ENCODE assay signal across 10 cellular contexts in genomic region chr18:32770181-32770650, GRCh38. TPM values are rescaled to one million over a fixed set of nuclear protein-coding genes. Genes with fewer than 3 reads are reported as not detected.
DNase-seq lines count a peak whose midpoint lies in the region; ATAC-seq and TF ChIP-seq lines count a peak whose summit lies in the region.
"Had no signal": no experiment of that assay in that cellular context is flagged by ENCODE, and none has a peak within 500 bp of the region (broad histone marks: within the 10 kb centered on the region; RNA-seq: fewer than 3 reads in every experiment).

No MANE protein-coding gene starts in this region.

- H3K4me1 ChIP-seq in SK-N-SH (ENCODE audit: control insufficient read depth in 1 of 2, insufficient read depth in 2 of 2, low read depth in 1 of 2, low read length in 1 of 2): peaks cover 0 to 8% of the 10 kb centered on the region in 2 experiments; a peak in 1 of 4 replicates
- H3K4me1 ChIP-seq in left lung: peaks cover 3 to 18% of the 10 kb centered on the region in 2 donors

- peak overlapping the region; percentile 5 for H3K4me3 Mint-ChIP-seq in activated T-helper 17 cell treated with anti-CD3 and anti-CD28 coated beads, Interleukin-2, amount 50 U/mL, for 72 hours
- peak overlapping the region in 1 of 2 donors; percentile 36 for H3K4me3 Mint-ChIP-seq in stimulated activated naive CD8-positive, alpha-beta T cell treated with anti-CD3 and anti-CD28 coated beads, Interleukin-15, amount 100 ng/mL, for 72 hours
- H3K4me3 Mint-ChIP-seq: immature natural killer cell had no signal

- H3K27ac Mint-ChIP-seq in activated T-helper 17 cell treated with anti-CD3 and anti-CD28 coated beads, Interleukin-2, amount 50 U/mL, for 72 hours: no peak overlapping the region
- H3K27ac Mint-ChIP-seq in stimulated activated naive CD8-positive, alpha-beta T cell treated with anti-CD3 and anti-CD28 coated beads, Interleukin-15, amount 100 ng/mL, for 72 hours: no peak overlapping the region
- H3K27ac Mint-ChIP-seq: immature natural killer cell had no signal

- H3K79me2 ChIP-seq in SK-N-SH (ENCODE audit: insufficient read depth): no peaks in the 10 kb centered on the region

- no peaks in the 10 kb centered on the region for H4K20me1 ChIP-seq in SK-N-SH (ENCODE audit: insufficient read depth)

- H3K27ac ChIP-seq in SK-N-SH (ENCODE audit: low read depth in 2 of 2, low read length in 1 of 2) (no peak overlapping the region), left lung (no peak overlapping the region)

- DNase-seq in SK-N-SH (peak; percentile 59), left lung (no peak), SHP77 treated with DMSO at 0.1 percent for 48 hours (lab: John Stamatoyannopoulos, UW) (no peak), glomerular visceral epithelial cell (ENCODE audit: extremely low spot score) (no peak), HPDE6-E6E7 (ENCODE audit: extremely low spot score) (no peak)
- peak in 1 of 2 donors; percentile 3 for DNase-seq in stimulated activated naive CD8-positive, alpha-beta T cell treated with anti-CD3 and anti-CD28 coated beads, Interleukin-15, amount 100 ng/mL, for 72 hours
- DNase-seq: immature natural killer cell had no signal

- H3K9me3 ChIP-seq in SK-N-SH: no peaks in the 10 kb centered on the region
- H3K9me3 ChIP-seq in left lung: no peaks in the 10 kb centered on the region

- no peak overlapping the region for H2AFZ ChIP-seq in SK-N-SH (ENCODE audit: low read depth)

- no peak overlapping the region for H3K4me2 ChIP-seq in SK-N-SH

- peaks cover 37% of the 10 kb centered on the region for H3K27me3 Mint-ChIP-seq in activated T-helper 17 cell treated with anti-CD3 and anti-CD28 coated beads, Interleukin-2, amount 50 U/mL, for 72 hours
- peaks cover 67% of the 10 kb centered on the region for H3K27me3 Mint-ChIP-seq in stimulated activated naive CD8-positive, alpha-beta T cell treated with anti-CD3 and anti-CD28 coated beads, Interleukin-15, amount 100 ng/mL, for 72 hours

- no peaks in the 10 kb centered on the region for H3K9me2 ChIP-seq in SK-N-SH

- H3K9me3 Mint-ChIP-seq in activated T-helper 17 cell treated with anti-CD3 and anti-CD28 coated beads, Interleukin-2, amount 50 U/mL, for 72 hours: no peaks in the 10 kb centered on the region
- H3K9me3 Mint-ChIP-seq in stimulated activated naive CD8-positive, alpha-beta T cell treated with anti-CD3 and anti-CD28 coated beads, Interleukin-15, amount 100 ng/mL, for 72 hours: no peaks in the 10 kb centered on the region

- H3F3A ChIP-seq in SK-N-SH (replicated peaks; ENCODE audit: insufficient read depth): no peaks in the 10 kb centered on the region

- no peak for TF ChIP-seq EP300 in SK-N-SH (IDR thresholded peaks at IDR 0.05; ENCODE audit: borderline replicate concordance in 1 of 2, low read depth in 1 of 2, low read length in 1 of 2)

- no peak for TF ChIP-seq RAD21 in SK-N-SH (IDR thresholded peaks at IDR 0.05; ENCODE audit: low read length)

- POLR2A ChIA-PET in SK-N-SH (lab: Yijun Ruan, JAX): interaction anchor here (0.6 kb wide), 1 partner anchor 1047 kb away, joined by 3 read pairs; no protein-coding TSS in a partner anchor

- no peak overlapping the region for H3K9ac ChIP-seq in SK-N-SH

- no peak overlapping the region; a peak in 1 of 4 replicates for H3K4me3 ChIP-seq in SK-N-SH (ENCODE audit: low read depth in 2 of 2, low read length in 1 of 2)
- H3K4me3 ChIP-seq in left lung: no peak overlapping the region

- TF ChIP-seq CTCF in SK-N-SH (IDR thresholded peaks at IDR 0.05) (no peak), left lung (IDR thresholded peaks at IDR 0.05) (no peak)

- H3K4me1 Mint-ChIP-seq in activated T-helper 17 cell treated with anti-CD3 and anti-CD28 coated beads, Interleukin-2, amount 50 U/mL, for 72 hours: peaks cover 5% of the 10 kb centered on the region
- peaks cover 14% of the 10 kb centered on the region for H3K4me1 Mint-ChIP-seq in stimulated activated naive CD8-positive, alpha-beta T cell treated with anti-CD3 and anti-CD28 coated beads, Interleukin-15, amount 100 ng/mL, for 72 hours
- H3K4me1 Mint-ChIP-seq: immature natural killer cell had no signal

- WGBS in SK-N-SH (ENCODE audit: low lambda C conversion rate): 2% methylated on average over 8 of the region's 30 CpGs

- CTCF ChIA-PET in SK-N-SH (lab: Yijun Ruan, JAX): interaction anchor here (1.0 to 1.2 kb wide), 4 partner anchors 10 to 56 kb away, joined by 3 read pairs; no protein-coding TSS in a partner anchor

- H3K36me3 ChIP-seq in SK-N-SH (replicated peaks in 1 of 2; ENCODE audit: control insufficient read depth in 1 of 2, insufficient read depth in 2 of 2, low read length in 1 of 2) (no peaks in the 10 kb centered on the region), left lung (no peaks in the 10 kb centered on the region)

- ATAC-seq in SK-N-SH treated with all-trans-retinoic acid at 6 μM for 48 hours: no peak; the same call in 2 of the 3 replicates
- no peak for ATAC-seq in activated T-helper 17 cell treated with anti-CD3 and anti-CD28 coated beads, Interleukin-2, amount 50 U/mL, for 72 hours (replicated peaks)
- peak; percentile 34 for ATAC-seq in left lung
- ATAC-seq in stimulated activated naive CD8-positive, alpha-beta T cell treated with anti-CD3 and anti-CD28 coated beads, Interleukin-15, amount 100 ng/mL, for 72 hours: peak; percentile 21

- intact Hi-C loops in left lung (cut with DNase I): no loop called here

- H3K27me3 ChIP-seq in SK-N-SH (ENCODE audit: insufficient read depth) (peaks cover 40% of the 10 kb centered on the region), left lung (peaks cover 40 to 61% of the 10 kb centered on the region in 2 donors)

- no peaks in the 10 kb centered on the region for H3K36me3 Mint-ChIP-seq in activated T-helper 17 cell treated with anti-CD3 and anti-CD28 coated beads, Interleukin-2, amount 50 U/mL, for 72 hours (ENCODE audit: low read depth)

TF ChIP-seq in SK-N-SH, 30 proteins besides CTCF, POLR2A, EP300 and RAD21 (continues in another document):
- no peak for TF ChIP-seq USF2 (IDR thresholded peaks at IDR 0.05; ENCODE audit: borderline replicate concordance, low read depth, low read length)
- no peak for TF ChIP-seq POLR2AphosphoS5 (IDR thresholded peaks at IDR 0.05; ENCODE audit: low read depth, low read length)
- no peak for TF ChIP-seq RXRA (IDR thresholded peaks at IDR 0.05; ENCODE audit: borderline replicate concordance, low read depth)
- TF ChIP-seq, protein P1, sequence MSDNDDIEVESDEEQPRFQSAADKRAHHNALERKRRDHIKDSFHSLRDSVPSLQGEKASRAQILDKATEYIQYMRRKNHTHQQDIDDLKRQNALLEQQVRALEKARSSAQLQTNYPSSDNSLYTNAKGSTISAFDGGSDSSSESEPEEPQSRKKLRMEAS (IDR thresholded peaks at IDR 0.05; ENCODE audit: low read depth): no peak
- TF ChIP-seq MEF2A (IDR thresholded peaks at IDR 0.05; ENCODE audit: borderline replicate concordance, low read depth): no peak
- no peak for TF ChIP-seq NRF1 (IDR thresholded peaks at IDR 0.05; ENCODE audit: low read depth, low read length)
- TF ChIP-seq FOXJ3 (CRISPR knock-in tag; IDR thresholded peaks at IDR 0.05): no peak
- no peak for TF ChIP-seq SIN3A (IDR thresholded peaks at IDR 0.05; ENCODE audit: borderline replicate concordance, low read depth, low read length)
- TF ChIP-seq CHD2 (IDR thresholded peaks at IDR 0.05; ENCODE audit: low read length, partially characterized antibody): no peak
- TF ChIP-seq MXI1 (IDR thresholded peaks at IDR 0.05; ENCODE audit: low read depth, low read length): no peak
- TF ChIP-seq RFX5 (IDR thresholded peaks at IDR 0.05; ENCODE audit: low read length): no peak
- no peak for TF ChIP-seq EZH2phosphoT487 (IDR thresholded peaks at IDR 0.05; ENCODE audit: borderline replicate concordance, low read depth)

TF ChIP-seq in SK-N-SH treated with all-trans-retinoic acid at 6 μM for 48 hours, 23 proteins besides CTCF, POLR2A, EP300 and RAD21 (continues in another document):
- TF ChIP-seq ISL1 (CRISPR knock-in tag; IDR thresholded peaks at IDR 0.05): no peak
- TF ChIP-seq TCF4 (CRISPR knock-in tag; IDR thresholded peaks at IDR 0.05; ENCODE audit: borderline replicate concordance): no peak
- no peak for TF ChIP-seq ESRRG (CRISPR knock-in tag; IDR thresholded peaks at IDR 0.05)
- TF ChIP-seq ZNF565 (CRISPR knock-in tag; conservative IDR thresholded peaks at IDR 0.05; ENCODE audit: low read depth): no peak
- TF ChIP-seq ARNTL (CRISPR knock-in tag; IDR thresholded peaks at IDR 0.05; ENCODE audit: borderline replicate concordance, low read depth): no peak
- no peak for TF ChIP-seq ZNF8 (CRISPR knock-in tag; IDR thresholded peaks at IDR 0.05)
- no peak for TF ChIP-seq PPARA (CRISPR knock-in tag; IDR thresholded peaks at IDR 0.05; ENCODE audit: borderline replicate concordance)
- no peak for TF ChIP-seq ZNF70 (CRISPR knock-in tag; IDR thresholded peaks at IDR 0.05)
- no peak for TF ChIP-seq TSHZ2 (CRISPR knock-in tag; IDR thresholded peaks at IDR 0.05)
- no peak for TF ChIP-seq ZC3H10 (CRISPR knock-in tag; IDR thresholded peaks at IDR 0.05)
- no peak for TF ChIP-seq GLIS3 (CRISPR knock-in tag; IDR thresholded peaks at IDR 0.05)
- no peak for TF ChIP-seq BACH2 (CRISPR knock-in tag; IDR thresholded peaks at IDR 0.05; ENCODE audit: borderline replicate concordance)

RNA-seq across cellular contexts. Expression of gene KLHL14, which starts 2.6 kb away (rescaled TPM):
- polyA plus RNA-seq in SK-N-SH (2012; rRNA removed): not detected in 2 replicates
- not detected in 2 replicates for polyA plus RNA-seq in SK-N-SH (2012; cell fraction: cytosol; rRNA removed)
- polyA plus RNA-seq in SK-N-SH (2012; cell fraction: nucleus; rRNA removed): not detected in 2 replicates
- not detected for total RNA-seq in activated T-helper 17 cell treated with anti-CD3 and anti-CD28 coated beads, Interleukin-2, amount 50 U/mL, for 72 hours
- under 1 TPM; 0.20 to 0.45 TPM for total RNA-seq in left lung
- total RNA-seq: T-helper 1 cell treated with Interleukin-12 subunit alpha and Interleukin-12 subunit beta and Interleukin-4 antibody, amounts not matched to agents 30 ng/mL and 1 ng/mL, for 36 hours had no signal

Comparison
In these comparisons a context has a peak if more than half of its experiments do, and no peak if none do; other contexts are left out.
1. ATAC-seq: peak in left lung (single experiment) and stimulated activated naive CD8-positive, alpha-beta T cell treated with anti-CD3 and anti-CD28 coated beads, Interleukin-15, amount 100 ng/mL, for 72 hours (single experiment); none in SK-N-SH treated with all-trans-retinoic acid at 6 μM for 48 hours (single experiment) and activated T-helper 17 cell treated with anti-CD3 and anti-CD28 coated beads, Interleukin-2, amount 50 U/mL, for 72 hours (single experiment).